Comparison of ENCODE assay signal across 27 cellular contexts in the genomic region with DNA sequence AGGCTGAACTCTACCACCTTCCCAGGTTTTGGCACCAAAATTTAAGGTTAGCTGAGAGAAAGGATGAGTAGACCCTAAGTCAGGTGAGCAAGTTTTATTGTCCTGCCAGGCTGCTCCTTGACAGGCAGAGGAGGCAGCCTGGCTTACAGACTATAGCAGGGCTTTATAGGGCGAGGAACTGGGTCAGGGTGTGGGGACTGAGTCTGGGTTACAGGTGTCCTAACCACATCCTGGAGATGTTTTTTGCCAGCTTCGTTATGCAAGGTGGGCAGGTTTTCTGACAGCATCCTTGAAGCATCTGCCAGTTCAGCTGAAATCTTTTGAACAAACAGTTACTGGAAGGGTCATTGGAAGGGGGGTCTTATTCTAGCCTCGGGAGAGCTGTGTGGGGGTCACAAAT.
"Had no signal": no experiment of that assay in that cellular context is flagged by ENCODE, and none has a peak within 500 bp of the region (broad histone marks: within the 10 kb centered on the region; RNA-seq: fewer than 3 reads in every experiment).

No MANE protein-coding gene starts in this region.

- H3K27ac Mint-ChIP-seq: activated CD4-positive, alpha-beta T cell treated with anti-CD3 and anti-CD28 coated beads, Interleukin-2, amount 10 ng/mL, durations not matched to agents 24 days and 14 days; mesothelial cell of epicardium; naive B cell; nephron progenitor cell; stimulated activated memory B cell treated with anti-CD40 and anti-IgM and Interleukin-4, amounts not matched to agents 10 μg/mL and 1 μg/mL and 100 μg/mL, for 72 hours; T-helper 1 cell treated with Interleukin-12 subunit alpha and Interleukin-12 subunit beta and Interleukin-4 antibody, amounts not matched to agents 30 μg/mL and 1 μg/mL, for 36 hours had no signal

- H3K9me3 ChIP-seq: pancreas, prostate gland, transverse colon had no signal

- H3K4me1 ChIP-seq: gastroesophageal sphincter, pancreas, prostate gland, suprapubic skin, transverse colon had no signal

- H3K4me1 Mint-ChIP-seq: activated CD4-positive, alpha-beta T cell treated with anti-CD3 and anti-CD28 coated beads, Interleukin-2, amount 10 ng/mL, durations not matched to agents 24 days and 14 days; mesothelial cell of epicardium; naive B cell; nephron progenitor cell; stimulated activated memory B cell treated with anti-CD40 and anti-IgM and Interleukin-4, amounts not matched to agents 10 μg/mL and 1 μg/mL and 100 μg/mL, for 72 hours had no signal

- H3K27me3 ChIP-seq: brain microvascular endothelial cell, gastroesophageal sphincter, pancreas, suprapubic skin, transverse colon had no signal

- H3K36me3 ChIP-seq: brain microvascular endothelial cell, gastroesophageal sphincter, pancreas, prostate gland, suprapubic skin, transverse colon, WERI-Rb-1 had no signal

- H3K36me3 Mint-ChIP-seq: mesothelial cell of epicardium; naive B cell; stimulated activated memory B cell treated with anti-CD40 and anti-IgM and Interleukin-4, amounts not matched to agents 10 μg/mL and 1 μg/mL and 100 μg/mL, for 72 hours had no signal

- DNase-seq: activated CD4-positive, alpha-beta T cell treated with anti-CD3 and anti-CD28 coated beads, Interleukin-2, amount 10 ng/mL, durations not matched to agents 24 days and 14 days; activated CD4-positive, CD25-positive, alpha-beta regulatory T cell treated with anti-CD3 and anti-CD28 coated beads, Interleukin-2, amount 50 U/mL, for 72 hours; activated effector memory CD4-positive, alpha-beta T cell treated with anti-CD3 and anti-CD28 coated beads, Interleukin-2, amount 50 U/mL, for 16 hours; activated naive CD4-positive, alpha-beta T cell treated with anti-CD3 and anti-CD28 coated beads, Interleukin-2, amount 50 U/mL, for 16 hours; amniotic stem cell; brain microvascular endothelial cell; cortex of kidney; head of caudate nucleus; hippocampal formation; kidney; naive B cell; nephron progenitor cell; pancreas; retina; stimulated activated CD4-positive, alpha-beta T cell treated with anti-CD3 and anti-CD28 coated beads, Interleukin-12 subunit alpha, Interleukin-12 subunit beta, amount 100 ng/mL, for 4 hours; stimulated activated CD4-positive, alpha-beta T cell treated with anti-CD3 and anti-CD28 coated beads, Interleukin-4, amount 100 ng/mL, for 24 hours; SW 1271; T1000; transverse colon; WERI-Rb-1 had no signal

- H3K27me3 Mint-ChIP-seq: activated CD4-positive, alpha-beta T cell treated with anti-CD3 and anti-CD28 coated beads, Interleukin-2, amount 10 ng/mL, durations not matched to agents 24 days and 14 days; naive B cell; stimulated activated memory B cell treated with anti-CD40 and anti-IgM and Interleukin-4, amounts not matched to agents 10 μg/mL and 1 μg/mL and 100 μg/mL, for 72 hours had no signal

- ATAC-seq: gastroesophageal sphincter; pancreas; stimulated activated memory B cell treated with anti-CD40 and anti-IgM and Interleukin-4, amounts not matched to agents 10 μg/mL and 1 μg/mL and 100 μg/mL, for 72 hours had no signal

- H3K4me3 Mint-ChIP-seq: activated CD4-positive, alpha-beta T cell treated with anti-CD3 and anti-CD28 coated beads, Interleukin-2, amount 10 ng/mL, durations not matched to agents 24 days and 14 days; mesothelial cell of epicardium; naive B cell; nephron progenitor cell; stimulated activated memory B cell treated with anti-CD40 and anti-IgM and Interleukin-4, amounts not matched to agents 10 μg/mL and 1 μg/mL and 100 μg/mL, for 72 hours; T-helper 1 cell treated with Interleukin-12 subunit alpha and Interleukin-12 subunit beta and Interleukin-4 antibody, amounts not matched to agents 30 μg/mL and 1 μg/mL, for 36 hours had no signal

- H3K4me3 ChIP-seq: gastroesophageal sphincter, pancreas, prostate gland, skin epidermis, suprapubic skin, transverse colon had no signal

- H3K27ac ChIP-seq: brain microvascular endothelial cell, gastroesophageal sphincter, pancreas, prostate gland, skin epidermis, suprapubic skin, transverse colon, WERI-Rb-1 had no signal
